Comparison of ENCODE assay signal across 9 cellular contexts in the genomic region with DNA sequence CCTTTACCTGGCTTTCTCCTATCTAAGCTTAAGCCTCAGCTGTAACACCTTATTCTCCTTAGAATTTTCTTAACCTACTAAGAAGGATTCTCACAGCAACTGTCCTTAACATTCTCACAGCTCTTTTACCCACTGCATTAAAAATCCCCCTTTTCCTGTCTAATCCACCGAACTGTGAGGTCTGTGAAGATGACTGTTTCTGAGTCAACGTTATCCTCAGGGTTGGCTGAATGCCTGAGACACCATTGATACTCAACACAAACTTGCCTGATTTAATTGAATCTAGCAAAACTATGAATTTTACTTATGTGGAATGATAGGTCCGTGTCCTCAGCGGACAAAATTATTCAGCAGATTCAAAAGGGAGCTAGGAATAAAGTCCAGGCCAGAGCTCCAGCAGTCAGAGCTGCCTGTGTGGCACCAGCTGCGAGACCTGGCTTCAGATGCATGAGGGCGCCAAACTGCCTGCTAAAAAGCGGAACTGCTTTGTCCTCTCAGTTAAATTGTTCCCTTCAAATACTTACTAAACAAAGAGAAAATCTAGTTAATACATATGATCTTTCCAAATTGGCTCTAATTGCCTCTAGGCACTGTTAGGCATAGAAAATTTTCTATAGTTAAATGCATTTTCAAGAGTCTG. TPM values are rescaled to one million over a fixed set of nuclear protein-coding genes. Genes with fewer than 3 reads are reported as not detected.
DNase-seq lines count a peak whose midpoint lies in the region; ATAC-seq lines count a peak whose summit lies in the region.
"Had no signal": no experiment of that assay in that cellular context is flagged by ENCODE, and none has a peak within 500 bp of the region (broad histone marks: within the 10 kb centered on the region; RNA-seq: fewer than 3 reads in every experiment).

No MANE protein-coding gene starts in this region.

- H3K9ac ChIP-seq in adipocyte (ENCODE audit: low read length) (no peak overlapping the region), neuronal stem cell (ENCODE audit: low read depth, low read length, poor library complexity) (no peak overlapping the region)

- no peak overlapping the region for H3K27ac ChIP-seq in neuronal stem cell (replicated peaks; ENCODE audit: low read length)

- H3K23ac ChIP-seq in neuronal stem cell (ENCODE audit: low read depth, low read length, poor library complexity): no peak overlapping the region

- no peaks in the 10 kb centered on the region for H3K36me3 Mint-ChIP-seq in activated naive CD4-positive, alpha-beta T cell treated with anti-CD3 and anti-CD28 coated beads, Interleukin-2, amount 10 ng/mL, durations not matched to agents 7 days and 5 days
- no peaks in the 10 kb centered on the region for H3K36me3 Mint-ChIP-seq in naive thymus-derived CD8-positive, alpha-beta T cell

- no peaks in the 10 kb centered on the region for H3K9me3 ChIP-seq in adipocyte (ENCODE audit: control insufficient read depth, low read length)
- H3K9me3 ChIP-seq in neuronal stem cell (replicated peaks in 1 of 2; ENCODE audit: control insufficient read depth in 2 of 2, insufficient read depth in 1 of 2, low read depth in 1 of 2, low read length in 2 of 2): no peaks in the 10 kb centered on the region

- no peaks in the 10 kb centered on the region for H3K9me3 Mint-ChIP-seq in activated naive CD4-positive, alpha-beta T cell treated with anti-CD3 and anti-CD28 coated beads, Interleukin-2, amount 10 ng/mL, durations not matched to agents 7 days and 5 days
- no peaks in the 10 kb centered on the region for H3K9me3 Mint-ChIP-seq in naive thymus-derived CD8-positive, alpha-beta T cell

- H2BK5ac ChIP-seq in neuronal stem cell (ENCODE audit: low read length): no peak overlapping the region

- no peak overlapping the region for H3K14ac ChIP-seq in neuronal stem cell (ENCODE audit: low read length)

- H3K27me3 Mint-ChIP-seq in activated naive CD4-positive, alpha-beta T cell treated with anti-CD3 and anti-CD28 coated beads, Interleukin-2, amount 10 ng/mL, durations not matched to agents 7 days and 5 days: peaks cover 5% of the 10 kb centered on the region
- H3K27me3 Mint-ChIP-seq in naive thymus-derived CD8-positive, alpha-beta T cell: peaks cover 3 to 25% (median 6%) of the 10 kb centered on the region in 5 donors

- ATAC-seq in GM19035 (IDR thresholded peaks at IDR 0.05; ENCODE audit: unreplicated experiment) (peak; percentile 54), HG03025 (IDR thresholded peaks at IDR 0.05; ENCODE audit: low FRiP score, unreplicated experiment) (no peak)
- no peak for ATAC-seq in naive thymus-derived CD8-positive, alpha-beta T cell

- CTCF ChIA-PET in activated naive CD4-positive, alpha-beta T cell treated with anti-CD3 and anti-CD28 coated beads, Interleukin-2, amount 10 ng/mL, durations not matched to agents 7 days and 5 days (lab: Charles Lee): interaction anchor here (0.8 to 1.6 kb wide), 6 partner anchors 14 to 84 kb away, joined by 3 to 9 read pairs (median 4); no protein-coding TSS in a partner anchor

- no peaks in the 10 kb centered on the region for H3K79me1 ChIP-seq in neuronal stem cell (ENCODE audit: low read depth, low read length)

- no peak overlapping the region for H2BK120ac ChIP-seq in neuronal stem cell (ENCODE audit: low read depth, low read length)

- no peak overlapping the region for H3K27ac Mint-ChIP-seq in activated naive CD4-positive, alpha-beta T cell treated with anti-CD3 and anti-CD28 coated beads, Interleukin-2, amount 10 ng/mL, durations not matched to agents 7 days and 5 days
- H3K27ac Mint-ChIP-seq in naive thymus-derived CD8-positive, alpha-beta T cell: no peak overlapping the region

- DNase-seq in NCI-H1417 treated with DMSO at 0.1 percent for 48 hours (lab: John Stamatoyannopoulos, UW) (peak; percentile 71), adipocyte (ENCODE audit: low read depth) (peak; percentile 7), neuronal stem cell (ENCODE audit: low spot score) (peak; percentile 12), GDM1 (lab: John Stamatoyannopoulos, UW) (no peak)
- no peak for DNase-seq in activated naive CD4-positive, alpha-beta T cell treated with anti-CD3 and anti-CD28 coated beads, Interleukin-2, amount 10 ng/mL, durations not matched to agents 7 days and 5 days
- DNase-seq in naive thymus-derived CD8-positive, alpha-beta T cell: no peak
- DNase-seq: foreskin melanocyte had no signal

- H3K4ac ChIP-seq in neuronal stem cell (ENCODE audit: low read length): no peak overlapping the region

- no peak overlapping the region for H3K4me3 ChIP-seq in adipocyte (ENCODE audit: low read length)
- no peak overlapping the region for H3K4me3 ChIP-seq in neuronal stem cell (ENCODE audit: low read length in 2 of 2)

- H2BK15ac ChIP-seq in neuronal stem cell (ENCODE audit: low read length): no peak overlapping the region

- H4K8ac ChIP-seq in neuronal stem cell (ENCODE audit: low read depth, low read length): no peak overlapping the region

- no peak overlapping the region for H2AK5ac ChIP-seq in neuronal stem cell (ENCODE audit: low read depth, low read length)

- H3K4me3 Mint-ChIP-seq in activated naive CD4-positive, alpha-beta T cell treated with anti-CD3 and anti-CD28 coated beads, Interleukin-2, amount 10 ng/mL, durations not matched to agents 7 days and 5 days: no peak overlapping the region
- H3K4me3 Mint-ChIP-seq in naive thymus-derived CD8-positive, alpha-beta T cell: no peak overlapping the region

- no CpG with 5 or more reads among the region's 7 CpGs for WGBS in neuronal stem cell (ENCODE audit: extremely low coverage in 2 of 2, insufficient read length in 2 of 2, insufficient replicate concordance in 1 of 2), 2 donors

- H3K4me1 ChIP-seq in adipocyte (ENCODE audit: control insufficient read depth, insufficient read depth, low read length) (no peaks in the 10 kb centered on the region), neuronal stem cell (ENCODE audit: control insufficient read depth in 2 of 2, insufficient read depth in 1 of 2, low read depth in 1 of 2, low read length in 2 of 2) (peaks cover 0 to 2% of the 10 kb centered on the region in 2 donors)

- H2BK12ac ChIP-seq in neuronal stem cell (ENCODE audit: low read length): no peak overlapping the region

- no peak overlapping the region for H3K4me2 ChIP-seq in neuronal stem cell (ENCODE audit: insufficient read depth, low read length, poor library complexity, severe bottlenecking)

- peak overlapping the region; percentile 23 for H2AFZ ChIP-seq in neuronal stem cell (ENCODE audit: low read length)

- POLR2A ChIA-PET in naive thymus-derived CD8-positive, alpha-beta T cell (lab: Charles Lee): no interaction called here

- no peaks in the 10 kb centered on the region for H3K36me3 ChIP-seq in adipocyte (ENCODE audit: control insufficient read depth, insufficient read depth, low read length, severe bottlenecking)
- no peaks in the 10 kb centered on the region for H3K36me3 ChIP-seq in neuronal stem cell (replicated peaks in 1 of 2; ENCODE audit: control insufficient read depth in 2 of 2, insufficient read depth in 2 of 2, low read length in 2 of 2)

- no peak overlapping the region for H3K18ac ChIP-seq in neuronal stem cell (ENCODE audit: low read length)

- no peak overlapping the region for H4K91ac ChIP-seq in neuronal stem cell (ENCODE audit: low read depth, low read length, poor library complexity)

- H3K27me3 ChIP-seq in adipocyte (replicated peaks; ENCODE audit: control insufficient read depth, insufficient read depth, low read length) (no peaks in the 10 kb centered on the region), neuronal stem cell (ENCODE audit: control insufficient read depth in 3 of 3, insufficient read depth in 3 of 3, low read depth in 1 of 3, low read length in 3 of 3) (peaks cover 0 to 6% (median 0%) of the 10 kb centered on the region in 3 experiments)

- no peaks in the 10 kb centered on the region for H3K4me1 Mint-ChIP-seq in activated naive CD4-positive, alpha-beta T cell treated with anti-CD3 and anti-CD28 coated beads, Interleukin-2, amount 10 ng/mL, durations not matched to agents 7 days and 5 days
- H3K4me1 Mint-ChIP-seq in naive thymus-derived CD8-positive, alpha-beta T cell: no peaks in the 10 kb centered on the region

RNA-seq across cellular contexts. Expression of a gene that starts 33.4 kb away (rescaled TPM):
- polyA plus RNA-seq in neuronal stem cell (2013, experiment 1 of 2): 2.5 TPM
- 2.4 TPM for polyA plus RNA-seq in neuronal stem cell (2013, experiment 2 of 2)
- total RNA-seq in naive thymus-derived CD8-positive, alpha-beta T cell: 1 to 10 TPM; 3.5 to 4.0 TPM
- polyA plus RNA-seq in naive thymus-derived CD8-positive, alpha-beta T cell: 1 to 10 TPM in 1 of 3 donors, not detected in 2; 1.0 TPM

Comparison
In these comparisons a context has a peak if more than half of its experiments do, and no peak if none do; other contexts are left out.
1. DNase-seq: peak in NCI-H1417 treated with DMSO at 0.1 percent for 48 hours (single experiment), adipocyte (single experiment) and neuronal stem cell (single experiment); none in GDM1 (single experiment), activated naive CD4-positive, alpha-beta T cell treated with anti-CD3 and anti-CD28 coated beads, Interleukin-2, amount 10 ng/mL, durations not matched to agents 7 days and 5 days (single experiment) and naive thymus-derived CD8-positive, alpha-beta T cell (0 of 10).